ENCODE assay signal across 21 cellular contexts in genomic region chr10:110307805-110308204, GRCh38.
"Had no signal": no experiment of that assay in that cellular context is flagged by ENCODE, and none has a peak within 500 bp of the region (broad histone marks: within the 10 kb centered on the region; RNA-seq: fewer than 3 reads in every experiment).

No MANE protein-coding gene starts in this region.

- ATAC-seq: activated CD8-positive, alpha-beta T cell treated with anti-CD3 and anti-CD28 coated beads, Interleukin-2, amount 10 ng/mL, durations not matched to agents 7 days and 5 days; activated naive CD8-positive, alpha-beta T cell treated with anti-CD3 and anti-CD28 coated beads, Interleukin-2, amount 50 U/mL, for 24 hours; heart right ventricle; left cardiac atrium; sciatic nerve; stimulated activated naive B cell treated with anti-CD40 and anti-IgM and Interleukin-4, amounts not matched to agents 10 μg/mL and 1 μg/mL and 100 μg/mL, for 72 hours had no signal

- DNase-seq: activated CD4-positive, alpha-beta T cell treated with anti-CD3 and anti-CD28 coated beads, Interleukin-2, amount 50 U/mL, for 1 hour; activated CD4-positive, CD25-positive, alpha-beta regulatory T cell treated with anti-CD3 and anti-CD28 coated beads, Interleukin-2, amount 50 U/mL, for 72 hours; activated CD8-positive, alpha-beta T cell treated with anti-CD3 and anti-CD28 coated beads, Interleukin-2, amount 10 ng/mL, durations not matched to agents 7 days and 5 days; activated gamma-delta T cell; activated naive CD4-positive, alpha-beta T cell treated with anti-CD3 and anti-CD28 coated beads, Interleukin-2, amount 50 U/mL, for 16 hours; activated naive CD8-positive, alpha-beta T cell treated with anti-CD3 and anti-CD28 coated beads, Interleukin-2, amount 50 U/mL, for 24 hours; colonic mucosa; foreskin fibroblast; heart right ventricle; islet precursor cell; left cardiac atrium; mesendoderm; naive B cell; occipital lobe; posterior cingulate gyrus; stimulated activated CD4-positive, alpha-beta T cell treated with anti-CD3 and anti-CD28 coated beads, Interleukin-2, amount 100 ng/mL, for 48 hours; stimulated activated CD8-positive, alpha-beta memory T cell treated with anti-CD3 and anti-CD28 coated beads, Interleukin-4, amount 100 ng/mL, for 48 hours; stimulated activated naive B cell treated with anti-CD40 and anti-IgM and Interleukin-4, amounts not matched to agents 10 μg/mL and 1 μg/mL and 100 μg/mL, for 72 hours; transverse colon had no signal

- H3K27ac ChIP-seq: colonic mucosa, heart right ventricle, transverse colon, VCaP had no signal
